Comparison of ENCODE assay signal across 8 cellular contexts in the genomic region with DNA sequence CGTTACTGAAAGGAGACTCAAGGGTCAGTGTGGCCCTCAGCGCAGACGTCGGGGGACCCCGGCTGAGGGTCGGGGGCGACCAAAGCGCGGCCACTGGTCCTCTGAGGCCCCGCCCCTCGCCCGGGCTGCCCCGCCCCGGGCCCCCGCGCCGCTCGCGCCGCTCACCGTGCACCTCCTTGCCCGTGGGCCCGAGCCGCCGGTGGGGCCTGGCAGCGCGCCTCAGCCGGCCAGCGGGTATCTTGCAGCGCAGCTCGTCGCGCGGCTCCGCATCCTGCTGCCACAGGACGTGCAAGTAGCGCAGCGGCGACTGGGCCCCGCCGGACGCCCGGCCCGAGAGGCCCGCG. TPM values are rescaled to one million over a fixed set of nuclear protein-coding genes. Genes with fewer than 3 reads are reported as not detected.
DNase-seq lines count a peak whose midpoint lies in the region; ATAC-seq, FAIRE-seq and TF ChIP-seq lines count a peak whose summit lies in the region.

No MANE protein-coding gene starts in this region.

- H3K79me2 ChIP-seq in OCI-LY7 (ENCODE audit: insufficient read depth, low read depth, low read length): peaks cover 29% of the 10 kb centered on the region

- peak; percentile 52 for ATAC-seq in HG02759 (IDR thresholded peaks at IDR 0.05; ENCODE audit: unreplicated experiment)

- H3K4me1 ChIP-seq in OCI-LY7 (ENCODE audit: insufficient read depth, low read length, poor library complexity, severe bottlenecking): peaks cover 18% of the 10 kb centered on the region
- H3K4me1 ChIP-seq in kidney (ENCODE audit: control insufficient read depth in 1 of 2, insufficient read depth in 1 of 2, low read depth in 1 of 2, low read length in 2 of 2): peaks cover 0 to 9% of the 10 kb centered on the region in 2 donors

- H3K4me3 ChIP-seq in OCI-LY7 (ENCODE audit: low read depth, low read length, poor library complexity, severe bottlenecking): peak overlapping the region; percentile 85
- peak overlapping the region; percentile 62 for H3K4me3 ChIP-seq in astrocyte of the cerebellum (ENCODE audit: low read depth, low read length)
- H3K4me3 ChIP-seq in kidney (ENCODE audit: low read length in 2 of 2): peak overlapping the region; percentile 53 to 72

- intact Hi-C loops in OCI-LY7 (cut with micrococcal nuclease; ENCODE audit: unreplicated experiment): no loop called here
- intact Hi-C loops in kidney (cut with DNase I): no loop called here

- no peak for FAIRE-seq in kidney (lab: Jason Lieb, UNC)

- peak overlapping the region; percentile 38 for H2AFZ ChIP-seq in OCI-LY7 (ENCODE audit: low read length)

- H3K9me2 ChIP-seq in OCI-LY7 (ENCODE audit: insufficient read depth, low read length): no peaks in the 10 kb centered on the region

- peak overlapping the region; percentile 72 for H3K27ac ChIP-seq in OCI-LY7 (ENCODE audit: low read depth, low read length, poor library complexity, severe bottlenecking)
- H3K27ac ChIP-seq in kidney (ENCODE audit: low read depth in 2 of 2, low read length in 2 of 2): peak overlapping the region; percentile 71 to 85

- in situ Hi-C loops in astrocyte of the cerebellum (cut with HindIII; ENCODE audit: low sequenced_read_pairs): no loop called here

- TF ChIP-seq CTCF in OCI-LY7 (conservative IDR thresholded peaks at IDR 0.05; ENCODE audit: low read length) (no peak), astrocyte of the cerebellum (IDR thresholded peaks at IDR 0.05; ENCODE audit: low read depth, low read length, missing control alignments) (no peak), kidney (IDR thresholded peaks at IDR 0.05; ENCODE audit: borderline replicate concordance, extremely low read depth, insufficient read depth) (no peak)

- DNase-seq in NCI-H1694 (lab: John Stamatoyannopoulos, UW): peak; percentile 9
- no peak for DNase-seq in NCI-H1694 treated with DMSO at 0.1 percent for 48 hours (lab: John Stamatoyannopoulos, UW)
- DNase-seq in OCI-LY7 (ENCODE audit: low spot score): peak; percentile 69
- DNase-seq in astrocyte of the cerebellum (ENCODE audit: low read depth): no peak
- DNase-seq in kidney: no peak
- DNase-seq in stimulated activated CD4-positive, alpha-beta T cell treated with anti-CD3 and anti-CD28 coated beads, Interleukin-4, amount 100 ng/mL, for 24 hours: peak; percentile 47
- DNase-seq in SKM-1 (lab: John Stamatoyannopoulos, UW; ENCODE audit: unreplicated experiment): no peak

- H3K36me3 ChIP-seq in OCI-LY7 (ENCODE audit: insufficient read depth, low read length) (peaks cover 18% of the 10 kb centered on the region), kidney (ENCODE audit: control insufficient read depth in 1 of 2, insufficient read depth in 2 of 2, low read length in 2 of 2) (peaks cover 3 to 7% of the 10 kb centered on the region in 2 donors)

- BruUV-seq in OCI-LY7 (replicated peaks; lab: Mats Ljungman, UMichigan): no TSS peak

- H3K4me2 ChIP-seq in OCI-LY7 (ENCODE audit: low read length): peak overlapping the region; percentile 92

- POLR2A ChIA-PET in OCI-LY7 (lab: Charles Lee): interaction anchor here (0.6 to 1.0 kb wide), 3 partner anchors 38 to 186 kb away, joined by 3 to 4 read pairs (median 3); no protein-coding TSS in a partner anchor

- CTCF ChIA-PET in OCI-LY7 (lab: Charles Lee; ENCODE audit: unreplicated experiment): no interaction called here

- H3K9ac ChIP-seq in kidney (ENCODE audit: low read length in 2 of 2): no peak overlapping the region

- peaks cover 7% of the 10 kb centered on the region; the same call in 1 of the 2 replicates for H3K9me3 ChIP-seq in OCI-LY7 (ENCODE audit: low read length)
- no peaks in the 10 kb centered on the region for H3K9me3 ChIP-seq in kidney (ENCODE audit: control insufficient read depth in 1 of 2, low read length in 2 of 2)

- H4K20me1 ChIP-seq in OCI-LY7 (ENCODE audit: insufficient read depth, low read length): no peaks in the 10 kb centered on the region

RNA-seq across cellular contexts. Expression of gene ANKRD54, which starts 0.4 kb away (rescaled TPM):
- 21.0 and 25.4 TPM in 2 replicates for total RNA-seq in OCI-LY7 (2014; rRNA removed; shearing (Covaris generic))
- total RNA-seq in OCI-LY7 (2022) (31.7 and 31.8 TPM in 2 replicates), kidney (21.3 TPM)
- polyA plus RNA-seq in kidney (ENCODE audit: insufficient read depth, low read depth, low replicate concordance): 26.6 TPM

RNA-seq across cellular contexts. Expression of gene EIF3L, which starts 5.5 kb away (rescaled TPM):
- total RNA-seq in OCI-LY7 (2014; rRNA removed; shearing (Covaris generic)): 443 and 503 TPM in 2 replicates
- 596 and 649 TPM in 2 replicates for total RNA-seq in OCI-LY7 (2022)
- 352 TPM for total RNA-seq in kidney
- 376 TPM for polyA plus RNA-seq in kidney (ENCODE audit: insufficient read depth, low read depth, low replicate concordance)

RNA-seq across cellular contexts. Expression of gene GALR3, which starts 20.5 kb away (rescaled TPM):
- total RNA-seq in OCI-LY7 (2014; rRNA removed; shearing (Covaris generic)): not detected in 2 replicates
- total RNA-seq in OCI-LY7 (2022): not detected in 2 replicates
- total RNA-seq in kidney: not detected
- polyA plus RNA-seq in kidney (ENCODE audit: insufficient read depth, low read depth, low replicate concordance): not detected

RNA-seq across cellular contexts. Expression of gene GCAT, which starts 36.0 kb away (rescaled TPM):
- total RNA-seq in OCI-LY7 (2014; rRNA removed; shearing (Covaris generic)): 14.6 and 20.6 TPM in 2 replicates
- 17.3 and 21.6 TPM in 2 replicates for total RNA-seq in OCI-LY7 (2022)
- 8.9 TPM for total RNA-seq in kidney
- 35.9 TPM for polyA plus RNA-seq in kidney (ENCODE audit: insufficient read depth, low read depth, low replicate concordance)

Comparison
In these comparisons a context has a peak if more than half of its experiments do, and no peak if none do; other contexts are left out.
1. DNase-seq: peak in NCI-H1694 (single experiment), OCI-LY7 (single experiment) and stimulated activated CD4-positive, alpha-beta T cell treated with anti-CD3 and anti-CD28 coated beads, Interleukin-4, amount 100 ng/mL, for 24 hours (single experiment); none in NCI-H1694 treated with DMSO at 0.1 percent for 48 hours (single experiment), astrocyte of the cerebellum (single experiment), kidney (single experiment) and SKM-1 (single experiment).
2. Peak in every context shown above with its lines, with median percentiles within 50 percentile points of each other: H3K4me3 ChIP-seq.